1 cellular context compared by ENCODE assay signal in the genomic region with DNA sequence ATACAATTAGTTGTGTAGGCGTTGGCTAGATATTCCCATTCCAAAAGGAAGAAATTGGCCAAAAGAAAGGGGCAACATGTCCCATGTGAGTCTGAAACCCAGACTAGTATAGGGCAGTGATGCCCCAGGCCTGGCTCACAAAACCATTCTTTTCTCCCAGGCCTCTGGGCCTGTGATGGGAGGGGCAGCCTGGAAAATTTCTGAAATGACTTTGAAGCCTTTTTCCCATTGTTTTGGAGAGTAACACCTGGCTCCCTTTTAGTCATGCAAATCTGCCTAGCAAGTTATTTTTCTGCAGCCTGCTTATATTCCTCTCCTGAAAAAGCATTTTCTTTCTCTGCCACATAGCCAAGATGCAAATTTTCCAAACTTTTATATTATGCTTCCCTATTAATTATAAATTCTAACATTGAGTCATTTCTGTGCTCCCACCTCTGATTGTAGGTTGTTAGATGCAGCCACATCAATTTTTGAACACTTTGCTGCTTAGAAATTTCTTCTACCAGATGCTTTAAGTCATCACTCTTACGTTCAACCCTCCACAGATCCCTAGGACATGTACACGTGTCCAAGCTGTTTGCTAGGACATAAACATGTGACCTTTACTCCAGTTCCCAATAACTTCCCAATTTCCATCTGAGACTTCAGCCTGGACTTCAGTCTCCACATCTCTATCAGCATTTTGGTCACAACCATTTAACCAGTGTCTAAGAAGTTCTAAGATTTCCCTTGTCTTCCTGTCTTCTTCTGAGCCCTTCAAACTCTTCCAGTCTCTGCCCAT.
TF ChIP-seq lines count a peak whose summit lies in the region.

No MANE protein-coding gene starts in this region.

TF ChIP-seq in HepG2, 621 proteins besides CTCF, POLR2A, EP300 and RAD21 (continued from another document):
- TF ChIP-seq, protein P1, sequence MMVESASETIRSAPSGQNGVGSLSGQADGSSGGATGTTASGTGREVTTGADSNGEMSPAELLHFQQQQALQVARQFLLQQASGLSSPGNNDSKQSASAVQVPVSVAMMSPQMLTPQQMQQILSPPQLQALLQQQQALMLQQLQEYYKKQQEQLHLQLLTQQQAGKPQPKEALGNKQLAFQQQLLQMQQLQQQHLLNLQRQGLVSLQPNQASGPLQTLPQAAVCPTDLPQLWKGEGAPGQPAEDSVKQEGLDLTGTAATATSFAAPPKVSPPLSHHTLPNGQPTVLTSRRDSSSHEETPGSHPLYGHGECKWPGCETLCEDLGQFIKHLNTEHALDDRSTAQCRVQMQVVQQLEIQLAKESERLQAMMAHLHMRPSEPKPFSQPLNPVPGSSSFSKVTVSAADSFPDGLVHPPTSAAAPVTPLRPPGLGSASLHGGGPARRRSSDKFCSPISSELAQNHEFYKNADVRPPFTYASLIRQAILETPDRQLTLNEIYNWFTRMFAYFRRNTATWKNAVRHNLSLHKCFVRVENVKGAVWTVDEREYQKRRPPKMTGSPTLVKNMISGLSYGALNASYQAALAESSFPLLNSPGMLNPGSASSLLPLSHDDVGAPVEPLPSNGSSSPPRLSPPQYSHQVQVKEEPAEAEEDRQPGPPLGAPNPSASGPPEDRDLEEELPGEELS (CRISPR knock-in tag; IDR thresholded peaks at IDR 0.05) = no peak
- TF ChIP-seq ONECUT2 (CRISPR knock-in tag; IDR thresholded peaks at IDR 0.05) (no peak), ZNF234 (CRISPR knock-in tag; conservative IDR thresholded peaks at IDR 0.05) (no peak), ZNF766 (CRISPR knock-in tag; IDR thresholded peaks at IDR 0.05; ENCODE audit: borderline replicate concordance) (no peak), HMG20A (CRISPR knock-in tag; IDR thresholded peaks at IDR 0.05; ENCODE audit: borderline replicate concordance) (no peak), TCF7 (IDR thresholded peaks at IDR 0.05; ENCODE audit: low read depth) (no peak), ZNF776 (CRISPR knock-in tag; IDR thresholded peaks at IDR 0.05) (no peak)
- TF ChIP-seq, protein P2, sequence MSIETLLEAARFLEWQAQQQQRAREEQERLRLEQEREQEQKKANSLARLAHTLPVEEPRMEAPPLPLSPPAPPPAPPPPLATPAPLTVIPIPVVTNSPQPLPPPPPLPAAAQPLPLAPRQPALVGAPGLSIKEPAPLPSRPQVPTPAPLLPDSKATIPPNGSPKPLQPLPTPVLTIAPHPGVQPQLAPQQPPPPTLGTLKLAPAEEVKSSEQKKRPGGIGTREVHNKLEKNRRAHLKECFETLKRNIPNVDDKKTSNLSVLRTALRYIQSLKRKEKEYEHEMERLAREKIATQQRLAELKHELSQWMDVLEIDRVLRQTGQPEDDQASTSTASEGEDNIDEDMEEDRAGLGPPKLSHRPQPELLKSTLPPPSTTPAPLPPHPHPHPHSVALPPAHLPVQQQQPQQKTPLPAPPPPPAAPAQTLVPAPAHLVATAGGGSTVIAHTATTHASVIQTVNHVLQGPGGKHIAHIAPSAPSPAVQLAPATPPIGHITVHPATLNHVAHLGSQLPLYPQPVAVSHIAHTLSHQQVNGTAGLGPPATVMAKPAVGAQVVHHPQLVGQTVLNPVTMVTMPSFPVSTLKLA (IDR thresholded peaks at IDR 0.05) = peak; percentile 96
